In the genomic region with DNA sequence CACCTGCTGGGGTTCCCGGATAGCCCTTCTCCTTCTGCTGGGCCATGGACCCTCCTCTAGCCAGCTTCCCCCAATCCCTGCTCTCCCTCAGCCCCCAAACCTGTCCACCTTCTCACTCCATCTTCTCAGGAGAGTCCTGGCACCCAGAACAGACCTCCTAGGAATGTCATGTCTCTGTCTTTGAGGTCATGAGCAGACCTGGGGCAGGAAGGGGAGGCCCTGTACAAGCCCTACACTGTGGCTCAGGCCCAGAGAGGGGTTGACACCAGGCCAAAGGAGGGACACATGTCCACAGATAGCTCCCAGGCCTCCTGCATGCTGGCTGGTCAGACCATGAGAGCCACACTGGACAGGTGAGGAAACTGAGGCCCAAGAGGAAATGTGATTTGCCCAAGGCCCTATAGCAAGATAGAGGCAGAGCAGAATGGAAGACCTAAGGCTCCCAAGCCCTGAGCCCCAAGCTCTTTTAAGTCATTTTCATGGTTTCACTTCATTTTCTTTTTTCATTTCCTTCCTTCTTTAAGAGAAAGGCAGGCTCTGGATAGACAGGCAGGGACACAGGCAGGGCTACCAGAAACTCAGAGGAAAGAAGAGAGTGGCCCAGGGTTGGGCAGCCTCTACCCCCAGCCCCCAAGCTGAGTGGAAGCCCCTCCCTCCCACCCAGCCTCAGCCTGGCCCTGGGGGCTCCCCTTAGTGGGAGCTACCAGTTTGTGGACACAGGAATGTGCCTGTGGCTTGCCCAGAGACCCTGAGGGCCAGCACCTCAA, we compare ENCODE assay signal across 1 cellular context.
TF ChIP-seq lines count a peak whose summit lies in the region.

No MANE protein-coding gene starts in this region.

TF ChIP-seq in endothelial cell of umbilical vein, 7 proteins besides CTCF, POLR2A, EP300 and RAD21 (continued from another document):
- no peak for TF ChIP-seq GATA2 (IDR thresholded peaks at IDR 0.05; ENCODE audit: insufficient read depth, insufficient read length, low read depth, low read length)
- TF ChIP-seq, protein P1, sequence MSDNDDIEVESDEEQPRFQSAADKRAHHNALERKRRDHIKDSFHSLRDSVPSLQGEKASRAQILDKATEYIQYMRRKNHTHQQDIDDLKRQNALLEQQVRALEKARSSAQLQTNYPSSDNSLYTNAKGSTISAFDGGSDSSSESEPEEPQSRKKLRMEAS (IDR thresholded peaks at IDR 0.05; ENCODE audit: insufficient read depth, insufficient read length), result no peak
